Comparison of ENCODE assay signal across 17 cellular contexts in genomic region chr16:69083306-69083941, GRCh38. TPM values are rescaled to one million over a fixed set of nuclear protein-coding genes. Genes with fewer than 3 reads are reported as not detected.
A peak's percentile ranks its signal among the peaks of the same experiment; 100 is the strongest.
DNase-seq lines count a peak whose midpoint lies in the region; TF ChIP-seq lines count a peak whose summit lies in the region.
"Had no signal": no experiment of that assay in that cellular context is flagged by ENCODE, and none has a peak within 500 bp of the region (broad histone marks: within the 10 kb centered on the region; RNA-seq: fewer than 3 reads in every experiment).

No MANE protein-coding gene starts in this region.

- H3K4me2 ChIP-seq in neural progenitor cell, result no peak overlapping the region
- no peak overlapping the region for H3K4me2 ChIP-seq in osteoblast (ENCODE audit: insufficient read depth, low read length)

- intact Hi-C loops in esophagus muscularis mucosa (cut with DNase I), result no loop called here

- 91% methylated on average over 12 of the region's 16 CpGs for WGBS in esophagus muscularis mucosa

- no peaks in the 10 kb centered on the region for H3K36me3 ChIP-seq in neural progenitor cell
- peaks cover 6% of the 10 kb centered on the region for H3K36me3 ChIP-seq in osteoblast (ENCODE audit: insufficient read depth, low read length)
- peaks cover 0 to 24% (median 4%) of the 10 kb centered on the region in 4 donors for H3K36me3 ChIP-seq in esophagus muscularis mucosa

- H3K4me3 Mint-ChIP-seq in neural progenitor cell, result no peak overlapping the region
- H3K4me3 Mint-ChIP-seq: activated naive CD4-positive, alpha-beta T cell treated with anti-CD3 and anti-CD28 coated beads for 36 hours; CD4-positive, alpha-beta memory T cell; naive thymus-derived CD8-positive, alpha-beta T cell had no signal

- TF ChIP-seq RAD21 in Ishikawa (IDR thresholded peaks at IDR 0.05; ENCODE audit: low read depth), result peak; percentile 43; the same call in 1 of the 2 replicates

- H3K27me3 Mint-ChIP-seq in neural progenitor cell (ENCODE audit: insufficient read depth, low read depth), result peaks cover 4% of the 10 kb centered on the region
- H3K27me3 Mint-ChIP-seq: CD4-positive, alpha-beta memory T cell; naive thymus-derived CD8-positive, alpha-beta T cell had no signal

- peaks cover 7% of the 10 kb centered on the region for H3K36me3 Mint-ChIP-seq in neural progenitor cell

- peak; percentile 12 for TF ChIP-seq CTCF in GM12865 (IDR thresholded peaks at IDR 0.05; ENCODE audit: insufficient read depth, low read depth, low read length, missing control alignments)
- peak; percentile 45 for TF ChIP-seq CTCF in epithelial cell of proximal tubule (conservative IDR thresholded peaks at IDR 0.05; ENCODE audit: low read depth, low read length)
- TF ChIP-seq CTCF in neural progenitor cell (IDR thresholded peaks at IDR 0.05), result peak; percentile 27
- TF ChIP-seq CTCF in osteoblast (IDR thresholded peaks at IDR 0.05; ENCODE audit: extremely low read depth, low read depth, low read length), result no peak
- no peak for TF ChIP-seq CTCF in esophagus muscularis mucosa (IDR thresholded peaks at IDR 0.05)

- H3K9ac ChIP-seq in neural progenitor cell, result no peak overlapping the region

- H3K4me1 ChIP-seq in neural progenitor cell (peaks cover 16% of the 10 kb centered on the region), osteoblast (ENCODE audit: insufficient read depth, low read length) (peaks cover 12% of the 10 kb centered on the region), esophagus muscularis mucosa (peaks cover 0 to 11% (median 10%) of the 10 kb centered on the region in 4 donors)

- TF ChIP-seq EP300 in Ishikawa (IDR thresholded peaks at IDR 0.05; ENCODE audit: borderline replicate concordance) (no peak), esophagus muscularis mucosa (IDR thresholded peaks at IDR 0.05) (no peak)

- H3K27me3 ChIP-seq in neural progenitor cell, result no peaks in the 10 kb centered on the region
- no peaks in the 10 kb centered on the region for H3K27me3 ChIP-seq in osteoblast (ENCODE audit: insufficient read depth, low read length)
- no peaks in the 10 kb centered on the region for H3K27me3 ChIP-seq in esophagus muscularis mucosa

- peak overlapping the region; percentile 48 for H3K27ac ChIP-seq in neural progenitor cell
- H3K27ac ChIP-seq in osteoblast (ENCODE audit: low read depth, low read length), result no peak overlapping the region
- H3K27ac ChIP-seq in esophagus muscularis mucosa (replicated peaks in 1 of 4), result no peak overlapping the region

- H4K20me1 ChIP-seq in neural progenitor cell (ENCODE audit: low read depth) (no peaks in the 10 kb centered on the region), osteoblast (ENCODE audit: insufficient read depth, low read length) (no peaks in the 10 kb centered on the region)

- peaks cover 9% of the 10 kb centered on the region for H3K4me1 Mint-ChIP-seq in neural progenitor cell

- peaks cover 13% of the 10 kb centered on the region for H3F3A ChIP-seq in neural progenitor cell (ENCODE audit: low read depth)

- H3K9me3 ChIP-seq in neural progenitor cell (ENCODE audit: low read depth) (no peaks in the 10 kb centered on the region), osteoblast (ENCODE audit: low read depth, low read length) (no peaks in the 10 kb centered on the region), esophagus muscularis mucosa (no peaks in the 10 kb centered on the region)

- H2AFZ ChIP-seq in neural progenitor cell (replicated peaks), result no peak overlapping the region
- no peak overlapping the region for H2AFZ ChIP-seq in osteoblast (ENCODE audit: low read length)

- H3K79me2 ChIP-seq in neural progenitor cell (ENCODE audit: low read depth) (no peaks in the 10 kb centered on the region), osteoblast (ENCODE audit: insufficient read depth, low read length) (no peaks in the 10 kb centered on the region)

- no peaks in the 10 kb centered on the region for H3K9me3 Mint-ChIP-seq in neural progenitor cell
- H3K9me3 Mint-ChIP-seq: activated naive CD4-positive, alpha-beta T cell treated with anti-CD3 and anti-CD28 coated beads for 36 hours; CD4-positive, alpha-beta memory T cell; naive thymus-derived CD8-positive, alpha-beta T cell had no signal

- H3K27ac Mint-ChIP-seq in neural progenitor cell, result no peak overlapping the region
- H3K27ac Mint-ChIP-seq: activated naive CD4-positive, alpha-beta T cell treated with anti-CD3 and anti-CD28 coated beads for 36 hours had no signal

- no peak for DNase-seq in GM12865 (ENCODE audit: low read depth)
- no peak for DNase-seq in epithelial cell of proximal tubule (ENCODE audit: low read depth)
- no peak for DNase-seq in neural progenitor cell (ENCODE audit: low spot score)
- DNase-seq in activated T-cell treated with anti-CD3 and anti-CD28 coated beads for 4 hours, result no peak
- DNase-seq in osteoblast (ENCODE audit: insufficient read length, low spot score, missing footprints), result no peak
- no peak for DNase-seq in RPMI8226
- DNase-seq in esophagus muscularis mucosa (ENCODE audit: extremely low spot score), result no peak
- DNase-seq: activated naive CD4-positive, alpha-beta T cell treated with anti-CD3 and anti-CD28 coated beads for 36 hours; CD4-positive, alpha-beta memory T cell; GOT3; hippocampal formation; KBM-7; left ventricle myocardium superior; naive thymus-derived CD8-positive, alpha-beta T cell; NCI-H1436 treated with DMSO at 0.1 percent for 48 hours; NCI-H510A treated with DMSO at 0.1 percent for 48 hours had no signal

- TF ChIP-seq POLR2A in esophagus muscularis mucosa (IDR thresholded peaks at IDR 0.05; ENCODE audit: low read depth), result no peak

- H3K4me3 ChIP-seq in GM12865 (ENCODE audit: low read depth, low read length) (no peak overlapping the region), epithelial cell of proximal tubule (ENCODE audit: low read depth, low read length) (no peak overlapping the region), neural progenitor cell (no peak overlapping the region), osteoblast (ENCODE audit: insufficient read depth, low read length) (no peak overlapping the region), esophagus muscularis mucosa (no peak overlapping the region)

TF ChIP-seq in Ishikawa, 13 proteins besides CTCF, POLR2A, EP300 and RAD21:
- no peak for TF ChIP-seq YY1 (IDR thresholded peaks at IDR 0.05; ENCODE audit: low read depth)
- no peak for TF ChIP-seq TEAD4 (IDR thresholded peaks at IDR 0.05)
- no peak for TF ChIP-seq ZBTB7A (IDR thresholded peaks at IDR 0.05; ENCODE audit: low read depth)
- TF ChIP-seq CEBPB (IDR thresholded peaks at IDR 0.05), result no peak
- no peak for TF ChIP-seq EGR1 (IDR thresholded peaks at IDR 0.05)
- no peak for TF ChIP-seq REST (IDR thresholded peaks at IDR 0.05; ENCODE audit: low read depth)
- no peak for TF ChIP-seq NFIC (IDR thresholded peaks at IDR 0.05)
- no peak for TF ChIP-seq CREB1 (IDR thresholded peaks at IDR 0.05; ENCODE audit: low read depth)
- no peak for TF ChIP-seq TCF12 (IDR thresholded peaks at IDR 0.05; ENCODE audit: low read depth)
- no peak for TF ChIP-seq USF1 (IDR thresholded peaks at IDR 0.05)

RNA-seq across cellular contexts. Expression of gene HAS3, which starts 22.0 kb away (rescaled TPM):
- total RNA-seq in epithelial cell of proximal tubule (14.0 and 16.4 TPM in 2 replicates), neural progenitor cell (ENCODE audit: low replicate concordance) (2.5 and 3.3 TPM in 2 replicates), osteoblast (1.4 and 1.5 TPM in 2 replicates), esophagus muscularis mucosa (1 to 10 TPM in 1 of 4 donors, under 1 TPM in 3; 0.13 to 1.3 (median 0.49) TPM)

RNA-seq across cellular contexts. Expression of gene CHTF8, which starts 49.0 kb away (rescaled TPM):
- total RNA-seq in epithelial cell of proximal tubule (47.4 and 53.7 TPM in 2 replicates), neural progenitor cell (ENCODE audit: low replicate concordance) (99.8 and 165 TPM in 2 replicates), osteoblast (48.0 and 52.1 TPM in 2 replicates), esophagus muscularis mucosa (10 to 100 TPM; 59.8 to 94.4 (median 69.4) TPM)

RNA-seq across cellular contexts. Expression of gene UTP4, which starts 49.0 kb away (rescaled TPM):
- total RNA-seq in epithelial cell of proximal tubule, result 16.3 and 41.0 TPM in 2 replicates
- total RNA-seq in neural progenitor cell (ENCODE audit: low replicate concordance), result 13.3 and 15.9 TPM in 2 replicates
- total RNA-seq in osteoblast, result 17.4 and 18.0 TPM in 2 replicates
- total RNA-seq in esophagus muscularis mucosa, result 10 to 100 TPM; 23.3 to 32.6 (median 24.0) TPM

Comparison
In these comparisons a context has a peak if more than half of its experiments do, and no peak if none do; other contexts are left out.
1. CTCF ChIP-seq: peak in GM12865 (single experiment), epithelial cell of proximal tubule (single experiment) and neural progenitor cell (single experiment); none in osteoblast (single experiment) and esophagus muscularis mucosa (0 of 3).